In the genomic region with DNA sequence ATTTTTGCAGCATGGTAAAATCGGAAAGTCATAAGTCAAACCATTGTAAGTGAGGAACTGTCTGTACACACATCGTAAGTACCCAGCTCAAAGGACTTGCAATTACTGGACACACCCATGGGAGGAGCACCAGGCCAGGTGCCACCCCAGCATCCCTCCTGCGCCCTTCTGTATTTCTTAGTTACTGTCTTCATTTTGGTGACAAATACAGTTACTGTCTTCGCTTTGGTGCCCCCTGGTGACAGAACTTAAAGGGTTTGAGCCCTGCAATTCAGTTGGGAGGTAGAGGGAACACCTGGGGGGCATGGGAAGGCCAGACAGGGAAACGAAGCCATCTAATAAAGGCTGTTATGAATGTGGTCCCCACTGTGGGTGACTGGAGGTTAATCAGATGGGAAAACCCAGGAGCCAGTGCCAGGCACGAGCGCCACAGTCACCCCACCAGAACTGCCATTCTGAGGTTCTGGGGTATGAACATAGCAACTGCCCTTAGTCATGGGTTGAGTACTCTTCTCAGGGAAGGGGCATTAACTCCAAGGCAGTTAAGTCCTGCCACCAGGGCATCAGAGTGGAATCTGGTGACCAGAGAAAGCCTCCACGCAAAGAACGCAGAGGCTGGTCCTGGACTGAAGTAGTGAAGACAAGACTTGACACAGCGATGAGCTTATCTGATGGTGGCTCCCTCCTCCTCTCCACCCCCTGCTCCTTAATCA, we compare ENCODE assay signal across 8 cellular contexts.
DNase-seq lines count a peak whose midpoint lies in the region; ATAC-seq and TF ChIP-seq lines count a peak whose summit lies in the region.

No MANE protein-coding gene starts in this region.

- no peak overlapping the region for H3K4me2 ChIP-seq in MM.1S (ENCODE audit: low read depth, low read length)

- no peaks in the 10 kb centered on the region for H3K36me3 Mint-ChIP-seq in activated CD4-positive, alpha-beta T cell treated with anti-CD3 and anti-CD28 coated beads for 36 hours (ENCODE audit: low read depth)

- H3K9me2 ChIP-seq in MM.1S (replicated peaks; ENCODE audit: insufficient read depth, low read length): no peaks in the 10 kb centered on the region

- intact Hi-C loops in activated CD4-positive, alpha-beta T cell treated with anti-CD3 and anti-CD28 coated beads for 36 hours (cut with DNase I, micrococcal nuclease): loop anchor here (1.0 to 5.0 kb wide), 6 partner anchors 56 to 613 kb away; partner anchors contain the start of gene PTPRU (in 2 of the 2)
- intact Hi-C loops in esophagus muscularis mucosa (cut with DNase I): loop anchor here (5.0 kb wide), 1 partner anchor 612 kb away; the partner anchor contains the start of gene PTPRU

- TF ChIP-seq CTCF in MM.1S (IDR thresholded peaks at IDR 0.05; ENCODE audit: low read length): peak; percentile 55
- peak; percentile 20 to 37 (median 35) for TF ChIP-seq CTCF in esophagus muscularis mucosa (IDR thresholded peaks at IDR 0.05)

- no peak overlapping the region for H3K27ac Mint-ChIP-seq in activated CD4-positive, alpha-beta T cell treated with anti-CD3 and anti-CD28 coated beads for 36 hours

- no peaks in the 10 kb centered on the region for H3K4me1 ChIP-seq in MM.1S (ENCODE audit: low read length)
- H3K4me1 ChIP-seq in esophagus muscularis mucosa: no peaks in the 10 kb centered on the region

- H3K9ac ChIP-seq in MM.1S (ENCODE audit: low read length): no peak overlapping the region

- no peaks in the 10 kb centered on the region for H4K20me1 ChIP-seq in MM.1S (ENCODE audit: insufficient read depth, low read length)

- no peak overlapping the region for H2AFZ ChIP-seq in MM.1S (ENCODE audit: low read length)

- H3K4me3 ChIP-seq in MM.1S (ENCODE audit: low read length) (no peak overlapping the region), esophagus muscularis mucosa (no peak overlapping the region)

- CTCF ChIA-PET in activated CD4-positive, alpha-beta T cell treated with anti-CD3 and anti-CD28 coated beads for 36 hours (lab: Charles Lee): interaction anchor here (0.7 to 2.0 kb wide), 3 partner anchors 56 to 391 kb away, joined by 3 to 7 read pairs (median 4); no protein-coding TSS in a partner anchor

- H3K79me2 ChIP-seq in MM.1S (ENCODE audit: low read length): no peaks in the 10 kb centered on the region

- H3K4me1 Mint-ChIP-seq in activated CD4-positive, alpha-beta T cell treated with anti-CD3 and anti-CD28 coated beads for 36 hours: no peaks in the 10 kb centered on the region

- no peaks in the 10 kb centered on the region for H3F3A ChIP-seq in MM.1S (ENCODE audit: insufficient read depth, low read length)

- H3K27me3 ChIP-seq in MM.1S (replicated peaks; ENCODE audit: insufficient read depth, low read length) (peaks cover 86% of the 10 kb centered on the region), esophagus muscularis mucosa (peaks cover 0 to 75% (median 0%) of the 10 kb centered on the region in 4 donors)

- TF ChIP-seq EP300 in esophagus muscularis mucosa (IDR thresholded peaks at IDR 0.05): no peak

- H3K9me3 ChIP-seq in MM.1S (replicated peaks; ENCODE audit: insufficient read depth, low read length) (no peaks in the 10 kb centered on the region), esophagus muscularis mucosa (no peaks in the 10 kb centered on the region)

- WGBS in esophagus muscularis mucosa: 64% methylated on average over 10 of the region's 10 CpGs

- no peaks in the 10 kb centered on the region for H3K9me3 Mint-ChIP-seq in activated CD4-positive, alpha-beta T cell treated with anti-CD3 and anti-CD28 coated beads for 36 hours (ENCODE audit: low read depth)

- ATAC-seq in activated CD4-positive, alpha-beta T cell treated with anti-CD3 and anti-CD28 coated beads for 36 hours: peak; percentile 73
- no peak for ATAC-seq in GM18520 (IDR thresholded peaks at IDR 0.05; ENCODE audit: unreplicated experiment)
- no peak for ATAC-seq in GM18858 (IDR thresholded peaks at IDR 0.05; ENCODE audit: unreplicated experiment)

- no peaks in the 10 kb centered on the region for H3K36me3 ChIP-seq in MM.1S (replicated peaks; ENCODE audit: insufficient read depth, low read length)
- H3K36me3 ChIP-seq in esophagus muscularis mucosa: no peaks in the 10 kb centered on the region

- peaks cover 13% of the 10 kb centered on the region for H3K27me3 Mint-ChIP-seq in activated CD4-positive, alpha-beta T cell treated with anti-CD3 and anti-CD28 coated beads for 36 hours

- POLR2A ChIA-PET in activated CD4-positive, alpha-beta T cell treated with anti-CD3 and anti-CD28 coated beads for 36 hours (lab: Charles Lee): no interaction called here

- no peak for TF ChIP-seq POLR2A in esophagus muscularis mucosa (IDR thresholded peaks at IDR 0.05; ENCODE audit: low read depth)

- no peak overlapping the region for H3K4me3 Mint-ChIP-seq in activated CD4-positive, alpha-beta T cell treated with anti-CD3 and anti-CD28 coated beads for 36 hours

- H3K27ac ChIP-seq in MM.1S (ENCODE audit: low read length) (no peak overlapping the region), esophagus muscularis mucosa (replicated peaks in 1 of 4) (no peak overlapping the region)

- peak; percentile 13 for DNase-seq in SIG-M5 treated with dmso at 0.1 percent for 504 hours (lab: John Stamatoyannopoulos, UW; ENCODE audit: unreplicated experiment)
- DNase-seq in SIG-M5 (lab: John Stamatoyannopoulos, UW): no peak
- DNase-seq in MM.1S: peak; percentile 63
- peak; percentile 69 for DNase-seq in activated CD4-positive, alpha-beta T cell treated with anti-CD3 and anti-CD28 coated beads for 36 hours
- no peak for DNase-seq in esophagus muscularis mucosa (ENCODE audit: extremely low spot score)
- DNase-seq in renal cortical epithelial cell (ENCODE audit: low read depth): peak; percentile 12

Comparison
In these comparisons a context has a peak if more than half of its experiments do, and no peak if none do; other contexts are left out.
1. DNase-seq: peak in SIG-M5 treated with dmso at 0.1 percent for 504 hours (single experiment), MM.1S (single experiment), activated CD4-positive, alpha-beta T cell treated with anti-CD3 and anti-CD28 coated beads for 36 hours (single experiment) and renal cortical epithelial cell (single experiment); none in SIG-M5 (single experiment) and esophagus muscularis mucosa (single experiment).